Comparison of ENCODE assay signal across 8 cellular contexts in the genomic region with DNA sequence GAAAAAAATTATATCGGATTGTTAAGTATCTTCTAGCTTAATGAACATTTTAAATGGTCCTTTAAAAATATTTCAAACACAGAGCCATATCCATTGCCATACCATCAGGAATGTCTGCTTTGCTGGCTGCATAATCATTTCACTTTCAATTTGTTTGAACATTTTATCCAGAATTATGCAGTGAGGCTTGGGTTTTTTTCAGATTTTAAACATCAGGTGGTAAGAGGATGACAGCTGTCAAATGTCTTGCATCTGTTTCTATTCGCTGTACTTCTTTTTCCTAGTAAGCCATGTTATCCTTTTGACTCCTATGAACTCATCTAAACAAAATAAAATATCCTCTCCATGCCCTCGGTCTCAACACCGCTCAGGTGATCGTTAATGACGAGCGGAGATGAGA. TPM values are rescaled to one million over a fixed set of nuclear protein-coding genes. Genes with fewer than 3 reads are reported as not detected.
DNase-seq lines count a peak whose midpoint lies in the region; ATAC-seq and TF ChIP-seq lines count a peak whose summit lies in the region.

No MANE protein-coding gene starts in this region.

- H3K4me2 ChIP-seq in mesendoderm (ENCODE audit: low read length), result peak overlapping the region; percentile 37

- no peak for DNase-seq in stimulated activated naive CD8-positive, alpha-beta T cell treated with anti-CD3 and anti-CD28 coated beads, Interleukin-15, Interleukin-2, amounts not matched to agents 100 U/mL and 50 U/mL, for 24 hours
- DNase-seq in astrocyte of the spinal cord (ENCODE audit: low read depth, low spot score) (no peak), mesendoderm (no peak), mucosa of gallbladder (ENCODE audit: low spot score) (no peak), medulla oblongata (ENCODE audit: extremely low spot score) (no peak), OCI-M1 (lab: John Stamatoyannopoulos, UW) (no peak), CD1c-positive myeloid dendritic cell (ENCODE audit: extremely low spot score) (no peak)

- H2BK15ac ChIP-seq in mesendoderm (replicated peaks; ENCODE audit: low read depth), result no peak overlapping the region

- peaks cover 2% of the 10 kb centered on the region for H3K9me3 Mint-ChIP-seq in stimulated activated naive CD8-positive, alpha-beta T cell treated with anti-CD3 and anti-CD28 coated beads, Interleukin-15, Interleukin-2, amounts not matched to agents 100 ng/mL and 50 ng/mL, for 24 hours

- no peaks in the 10 kb centered on the region for H3K27me3 ChIP-seq in mesendoderm (ENCODE audit: insufficient read depth, low read length, poor library complexity)

- H3K27ac Mint-ChIP-seq in stimulated activated naive CD8-positive, alpha-beta T cell treated with anti-CD3 and anti-CD28 coated beads, Interleukin-15, Interleukin-2, amounts not matched to agents 100 ng/mL and 50 ng/mL, for 24 hours, result peak overlapping the region; percentile 95

- H4K5ac ChIP-seq in mesendoderm (ENCODE audit: low read length), result no peak overlapping the region

- H3K36me3 Mint-ChIP-seq in stimulated activated naive CD8-positive, alpha-beta T cell treated with anti-CD3 and anti-CD28 coated beads, Interleukin-15, Interleukin-2, amounts not matched to agents 100 ng/mL and 50 ng/mL, for 24 hours (ENCODE audit: low read depth), result peaks cover 22% of the 10 kb centered on the region

- no peak for TF ChIP-seq CTCF in astrocyte of the spinal cord (IDR thresholded peaks at IDR 0.05; ENCODE audit: low read depth, low read length)

- H2BK120ac ChIP-seq in mesendoderm (ENCODE audit: low read depth, low read length), result no peak overlapping the region

- peak overlapping the region; percentile 99 for H3K4me3 Mint-ChIP-seq in stimulated activated naive CD8-positive, alpha-beta T cell treated with anti-CD3 and anti-CD28 coated beads, Interleukin-15, Interleukin-2, amounts not matched to agents 100 ng/mL and 50 ng/mL, for 24 hours

- no CpG with 5 or more reads among the region's 7 CpGs for WGBS in mesendoderm (ENCODE audit: extremely low coverage, insufficient coverage, low lambda C conversion rate)

- peaks cover 48% of the 10 kb centered on the region for H3K4me1 Mint-ChIP-seq in stimulated activated naive CD8-positive, alpha-beta T cell treated with anti-CD3 and anti-CD28 coated beads, Interleukin-15, Interleukin-2, amounts not matched to agents 100 ng/mL and 50 ng/mL, for 24 hours (ENCODE audit: low read depth)

- peak overlapping the region; percentile 98 for H3K56ac ChIP-seq in mesendoderm (ENCODE audit: low read length)

- no peak overlapping the region for H4K8ac ChIP-seq in mesendoderm (ENCODE audit: low read depth, low read length)

- peak overlapping the region; percentile 94 for H3K9ac ChIP-seq in mesendoderm (ENCODE audit: low read length)

- no peak overlapping the region for H3K4ac ChIP-seq in mesendoderm (ENCODE audit: low read depth, low read length)

- H3K23ac ChIP-seq in mesendoderm (ENCODE audit: low read length), result no peak overlapping the region

- peaks cover 32% of the 10 kb centered on the region for H3K79me2 ChIP-seq in mesendoderm (ENCODE audit: control insufficient read depth, insufficient read depth, low read length)

- H2BK5ac ChIP-seq in mesendoderm (ENCODE audit: low read length), result no peak overlapping the region

- peak overlapping the region; percentile 75 for H3K4me3 ChIP-seq in astrocyte of the spinal cord (ENCODE audit: low read depth, low read length)
- peak overlapping the region; percentile 97 for H3K4me3 ChIP-seq in mesendoderm (ENCODE audit: low read length)

- in situ Hi-C loops in astrocyte of the spinal cord (cut with HindIII; ENCODE audit: low sequenced_read_pairs), result no loop called here

- ATAC-seq in stimulated activated naive CD8-positive, alpha-beta T cell treated with anti-CD3 and anti-CD28 coated beads, Interleukin-15, Interleukin-2, amounts not matched to agents 100 U/mL and 50 U/mL, for 24 hours, result no peak

- no peaks in the 10 kb centered on the region for H3K36me3 ChIP-seq in mesendoderm (ENCODE audit: control insufficient read depth, insufficient read depth, low read length)

- H3K27ac ChIP-seq in mesendoderm (ENCODE audit: low read depth, low read length), result no peak overlapping the region

- no peak overlapping the region for H2AK5ac ChIP-seq in mesendoderm (ENCODE audit: low read length)

- no peaks in the 10 kb centered on the region for H3K27me3 Mint-ChIP-seq in stimulated activated naive CD8-positive, alpha-beta T cell treated with anti-CD3 and anti-CD28 coated beads, Interleukin-15, Interleukin-2, amounts not matched to agents 100 ng/mL and 50 ng/mL, for 24 hours

- H3K4me1 ChIP-seq in mesendoderm (ENCODE audit: control insufficient read depth, low read depth, low read length), result no peaks in the 10 kb centered on the region

- peaks cover 6% of the 10 kb centered on the region for H3K79me1 ChIP-seq in mesendoderm (ENCODE audit: low read length)

- no peak overlapping the region for H3K18ac ChIP-seq in mesendoderm (ENCODE audit: low read length)

RNA-seq across cellular contexts. Expression of a gene that starts 0.8 kb away (rescaled TPM):
- polyA plus RNA-seq in mesendoderm (2013, experiment 1 of 2), result 140 TPM
- polyA plus RNA-seq in mesendoderm (2013, experiment 2 of 2), result 143 TPM
- 31.0 TPM for total RNA-seq in mucosa of gallbladder

RNA-seq across cellular contexts. Expression of a gene that starts 41.4 kb away (rescaled TPM):
- polyA plus RNA-seq in mesendoderm (2013, experiment 1 of 2), result 0.14 TPM
- 0.11 TPM for polyA plus RNA-seq in mesendoderm (2013, experiment 2 of 2)
- total RNA-seq in mucosa of gallbladder, result not detected
